37 cellular contexts compared by ENCODE assay signal in the genomic region with DNA sequence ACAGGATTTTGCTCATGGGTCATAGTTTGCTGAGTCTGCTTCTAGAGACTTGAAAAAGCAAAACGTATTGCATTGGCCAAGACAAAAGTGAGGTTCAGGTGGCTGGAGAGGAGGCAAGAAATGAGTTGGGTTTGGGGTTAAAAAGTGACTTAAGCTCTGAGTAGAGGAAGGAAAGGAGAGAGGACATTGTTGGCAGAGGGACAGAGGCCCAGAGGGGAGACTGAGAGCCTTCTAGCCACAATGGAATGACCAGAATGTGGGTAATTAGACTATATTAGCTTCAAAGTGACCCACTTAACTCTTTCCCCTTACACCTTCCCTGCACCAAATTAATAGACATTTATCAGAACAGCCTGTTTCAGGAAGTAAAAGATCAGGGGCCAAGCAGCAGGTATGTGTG.
"Had no signal": no experiment of that assay in that cellular context is flagged by ENCODE, and none has a peak within 500 bp of the region (broad histone marks: within the 10 kb centered on the region; RNA-seq: fewer than 3 reads in every experiment).

No MANE protein-coding gene starts in this region.

- H3K9me3 Mint-ChIP-seq: activated CD4-positive, alpha-beta T cell treated with anti-CD3 and anti-CD28 coated beads, Interleukin-2, amount 10 ng/mL, durations not matched to agents 7 days and 5 days; activated naive CD4-positive, alpha-beta T cell treated with anti-CD3 and anti-CD28 coated beads for 36 hours; activated naive CD4-positive, alpha-beta T cell treated with anti-CD3 and anti-CD28 coated beads, Interleukin-2, amount 50 U/mL, for 72 hours; activated T-cell treated with anti-CD3 and anti-CD28 coated beads, Interleukin-2, amount 50 U/mL, for 4 hours; activated T-helper 1 cell treated with anti-CD3 and anti-CD28 coated beads, Interleukin-12 subunit alpha, Interleukin-12 subunit beta, Interleukin-2, Interleukin-4 antibody, amounts not matched to agents 30 ng/mL and 10 ng/mL and 1 ng/mL, durations not matched to agents 14 hours and 24 hours and 36 hours; T-helper 1 cell treated with Interleukin-12 subunit alpha and Interleukin-12 subunit beta and Interleukin-4 antibody, amounts not matched to agents 30 μg/mL and 1 μg/mL, for 36 hours; T-helper 2 cell treated with Interferon-gamma antibody and Interleukin-4, amounts not matched to agents 5 μg/mL and 100 μg/mL, for 36 hours had no signal

- H3K27me3 Mint-ChIP-seq: activated CD4-positive, alpha-beta T cell treated with anti-CD3 and anti-CD28 coated beads for 36 hours; activated CD4-positive, alpha-beta T cell treated with anti-CD3 and anti-CD28 coated beads, Interleukin-2, amount 10 ng/mL, durations not matched to agents 7 days and 5 days had no signal

- H3K36me3 Mint-ChIP-seq: activated naive CD4-positive, alpha-beta T cell treated with anti-CD3 and anti-CD28 coated beads, Interleukin-2, amount 50 U/mL, for 72 hours; brain had no signal

- ATAC-seq: activated CD4-positive, alpha-beta T cell treated with anti-CD3 and anti-CD28 coated beads for 36 hours; activated CD4-positive, CD25-positive, alpha-beta regulatory T cell treated with anti-CD3 and anti-CD28 coated beads, Interleukin-2, amount 50 U/mL, for 24 hours; activated CD8-positive, alpha-beta T cell treated with anti-CD3 and anti-CD28 coated beads, Interleukin-2, amount 10 ng/mL, durations not matched to agents 7 days and 5 days; activated naive CD4-positive, alpha-beta T cell treated with anti-CD3 and anti-CD28 coated beads, Interleukin-2, amount 50 U/mL, for 72 hours; activated T-cell treated with anti-CD3 and anti-CD28 coated beads, Interleukin-2, amount 50 U/mL, for 4 hours; PC-3 had no signal

- H3K36me3 ChIP-seq: adrenal gland, Peyer's patch, SJSA1 had no signal

- H3K4me2 ChIP-seq: SK-N-SH had no signal

- H3K9ac ChIP-seq: SK-N-SH had no signal

- H3K4me3 Mint-ChIP-seq: activated CD4-positive, alpha-beta T cell treated with anti-CD3 and anti-CD28 coated beads for 36 hours; activated CD4-positive, alpha-beta T cell treated with anti-CD3 and anti-CD28 coated beads, Interleukin-2, amount 10 ng/mL, durations not matched to agents 7 days and 5 days; activated CD8-positive, alpha-beta T cell treated with anti-CD3 and anti-CD28 coated beads, Interleukin-2, amount 10 ng/mL, durations not matched to agents 7 days and 5 days; activated naive CD4-positive, alpha-beta T cell treated with anti-CD3 and anti-CD28 coated beads for 36 hours; activated T-cell treated with anti-CD3 and anti-CD28 coated beads, Interleukin-2, amount 50 U/mL, for 4 hours; activated T-helper 1 cell treated with anti-CD3 and anti-CD28 coated beads, Interleukin-12 subunit alpha, Interleukin-12 subunit beta, Interleukin-2, Interleukin-4 antibody, amounts not matched to agents 30 ng/mL and 10 ng/mL and 1 ng/mL, durations not matched to agents 14 hours and 24 hours and 36 hours; brain; T-helper 1 cell treated with Interleukin-12 subunit alpha and Interleukin-12 subunit beta and Interleukin-4 antibody, amounts not matched to agents 30 μg/mL and 1 μg/mL, for 36 hours; T-helper 2 cell treated with Interferon-gamma antibody and Interleukin-4, amounts not matched to agents 5 μg/mL and 100 μg/mL, for 36 hours had no signal

- H3K9me2 ChIP-seq: SK-N-SH had no signal

- H3K4me1 ChIP-seq: adrenal gland, Peyer's patch, SJSA1 had no signal

- H3K27me3 ChIP-seq: adrenal gland, Peyer's patch, SJSA1 had no signal

- DNase-seq: activated CD4-positive, alpha-beta T cell treated with anti-CD3 and anti-CD28 coated beads for 36 hours; activated CD4-positive, alpha-beta T cell treated with anti-CD3 and anti-CD28 coated beads, Interleukin-2, amount 10 ng/mL, durations not matched to agents 7 days and 5 days; activated CD4-positive, alpha-beta T cell treated with anti-CD3 and anti-CD28 coated beads, Interleukin-2, amount 50 U/mL, for 48 hours; activated CD8-positive, alpha-beta memory T cell treated with anti-CD3 and anti-CD28 coated beads, Interleukin-2, amount 50 U/mL, for 4 hours; activated CD8-positive, alpha-beta T cell treated with anti-CD3 and anti-CD28 coated beads, Interleukin-2, amount 10 ng/mL, durations not matched to agents 7 days and 5 days; activated gamma-delta T cell treated with Interleukin-2 at 50 U/mL for 16 hours; activated naive CD4-positive, alpha-beta T cell treated with anti-CD3 and anti-CD28 coated beads for 36 hours; activated T-cell treated with anti-CD3 and anti-CD28 coated beads for 4 hours; activated T-cell treated with anti-CD3 and anti-CD28 coated beads, Interleukin-2, amount 50 U/mL, for 4 hours; adrenal gland; caudate nucleus; Kasumi-1; KG1; MM.1S; MV-4-11; NCI-H1092; NCI-H146; NCI-H187; NCI-H2029 treated with DMSO at 0.1 percent for 48 hours; NCI-H2107; NCI-H2171; NCI-H510A; NCI-H526; NCI-H748 treated with DMSO at 0.1 percent for 48 hours; NK-92 treated with Interleukin-12 subunit alpha and Interleukin-12 subunit beta, amount 100 ng/mL, for 24 hours; PC-3; Peyer's patch; RPMI8226; SHP77 treated with DMSO at 0.1 percent for 48 hours; SK-N-SH had no signal

- H3K4me3 ChIP-seq: adrenal gland, Peyer's patch, SJSA1 had no signal

- H3K27ac ChIP-seq: adrenal gland, Peyer's patch, SJSA1 had no signal

- H3K27ac Mint-ChIP-seq: activated CD4-positive, alpha-beta T cell treated with anti-CD3 and anti-CD28 coated beads for 36 hours; activated CD4-positive, alpha-beta T cell treated with anti-CD3 and anti-CD28 coated beads, Interleukin-2, amount 10 ng/mL, durations not matched to agents 7 days and 5 days; activated CD8-positive, alpha-beta T cell treated with anti-CD3 and anti-CD28 coated beads, Interleukin-2, amount 10 ng/mL, durations not matched to agents 7 days and 5 days; activated naive CD4-positive, alpha-beta T cell treated with anti-CD3 and anti-CD28 coated beads for 36 hours; activated naive CD4-positive, alpha-beta T cell treated with anti-CD3 and anti-CD28 coated beads, Interleukin-2, amount 50 U/mL, for 72 hours; activated T-helper 1 cell treated with anti-CD3 and anti-CD28 coated beads, Interleukin-12 subunit alpha, Interleukin-12 subunit beta, Interleukin-2, Interleukin-4 antibody, amounts not matched to agents 30 ng/mL and 10 ng/mL and 1 ng/mL, durations not matched to agents 14 hours and 24 hours and 36 hours; T-helper 1 cell treated with Interleukin-12 subunit alpha and Interleukin-12 subunit beta and Interleukin-4 antibody, amounts not matched to agents 30 μg/mL and 1 μg/mL, for 36 hours; T-helper 2 cell treated with Interferon-gamma antibody and Interleukin-4, amounts not matched to agents 5 μg/mL and 100 μg/mL, for 36 hours had no signal

- H3K9me3 ChIP-seq: adrenal gland, Peyer's patch, SJSA1, SK-N-SH had no signal

- H3K4me1 Mint-ChIP-seq: activated CD4-positive, alpha-beta T cell treated with anti-CD3 and anti-CD28 coated beads for 36 hours; activated CD4-positive, alpha-beta T cell treated with anti-CD3 and anti-CD28 coated beads, Interleukin-2, amount 10 ng/mL, durations not matched to agents 7 days and 5 days had no signal
